ENCODE assay signal across 28 cellular contexts in the genomic region with DNA sequence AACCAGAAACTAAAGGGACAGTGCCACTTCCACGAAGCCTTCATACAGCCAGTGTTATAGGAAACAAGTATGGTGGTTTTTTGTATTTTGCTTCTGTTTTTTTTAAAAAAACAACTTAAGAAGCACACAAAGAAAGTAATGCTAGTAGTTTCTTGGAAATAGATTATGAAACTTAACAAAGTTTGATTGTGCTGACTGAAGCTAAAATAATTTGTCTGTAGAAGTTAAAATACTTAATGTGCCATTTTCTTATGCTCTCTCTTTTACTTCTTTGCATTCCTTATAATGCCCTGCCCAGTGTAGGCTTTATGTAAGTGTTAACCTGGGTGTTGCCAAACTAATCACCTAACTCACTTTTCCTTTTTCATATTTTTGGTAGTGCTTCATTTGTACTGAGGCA.
"Had no signal": no experiment of that assay in that cellular context is flagged by ENCODE, and none has a peak within 500 bp of the region (broad histone marks: within the 10 kb centered on the region; RNA-seq: fewer than 3 reads in every experiment).

No MANE protein-coding gene starts in this region.

- H3K4me1 ChIP-seq: neural progenitor cell, parathyroid adenoma, testis, transverse colon, upper lobe of right lung, uterus had no signal

- H3K4me3 ChIP-seq: neural progenitor cell, ovary, psoas muscle, skin epidermis, smooth muscle cell, spleen, suprapubic skin, testis, tibial artery, transverse colon, upper lobe of right lung, uterus had no signal

- H3K27ac ChIP-seq: neural progenitor cell, ovary, parathyroid adenoma, psoas muscle, skin epidermis, spleen, suprapubic skin, testis, tibial artery, transverse colon, upper lobe of right lung, uterus had no signal

- H3K9me3 ChIP-seq: ovary, psoas muscle, spleen, suprapubic skin, testis, tibial artery, transverse colon, upper lobe of right lung, uterus had no signal

- H3K4me2 ChIP-seq: neural progenitor cell, smooth muscle cell had no signal

- H2AFZ ChIP-seq: neural progenitor cell, parathyroid adenoma had no signal

- DNase-seq: natural killer cell; occipital lobe; ovary; posterior cingulate gyrus; psoas muscle; right cardiac atrium; spleen; stimulated activated CD4-positive, alpha-beta T cell treated with anti-CD3 and anti-CD28 coated beads, Interleukin-12 subunit alpha, Interleukin-12 subunit beta, amount 100 ng/mL, for 4 hours; stimulated activated CD4-positive, alpha-beta T cell treated with anti-CD3 and anti-CD28 coated beads, Interleukin-1b, Interleukin-23, amount 100 ng/mL, for 48 hours; stimulated activated CD4-positive, alpha-beta T cell treated with anti-CD3 and anti-CD28 coated beads, Interleukin-4, amount 100 ng/mL, for 1 hour; stimulated activated CD4-positive, alpha-beta T cell treated with anti-CD3 and anti-CD28 coated beads, Interleukin-4, amount 100 ng/mL, for 4 hours; stimulated activated CD8-positive, alpha-beta memory T cell treated with anti-CD3 and anti-CD28 coated beads, Interleukin-4, amount 100 ng/mL, for 48 hours; stimulated activated naive CD4-positive, alpha-beta T cell; stimulated activated naive CD8-positive, alpha-beta T cell treated with anti-CD3 and anti-CD28 coated beads, Interleukin-15, amount 100 ng/mL, for 72 hours; stimulated activated naive CD8-positive, alpha-beta T cell treated with anti-CD3 and anti-CD28 coated beads, Interleukin-15, Interleukin-2, amounts not matched to agents 100 U/mL and 50 U/mL, for 24 hours; substantia nigra; testis; tibial artery; transverse colon; upper lobe of right lung; uterus had no signal

- H3K27me3 ChIP-seq: neural progenitor cell, ovary, spleen, suprapubic skin, testis, tibial artery, transverse colon, upper lobe of right lung, uterus had no signal

- ATAC-seq: natural killer cell; psoas muscle; right cardiac atrium; sciatic nerve; stimulated activated memory B cell treated with anti-CD40 and anti-IgM and Interleukin-4, amounts not matched to agents 10 μg/mL and 1 μg/mL and 100 μg/mL, for 72 hours; stimulated activated naive CD8-positive, alpha-beta T cell treated with anti-CD3 and anti-CD28 coated beads, Interleukin-15, amount 100 ng/mL, for 72 hours; stimulated activated naive CD8-positive, alpha-beta T cell treated with anti-CD3 and anti-CD28 coated beads, Interleukin-15, Interleukin-2, amounts not matched to agents 100 U/mL and 50 U/mL, for 24 hours; upper lobe of right lung had no signal

- H3K9ac ChIP-seq: neural progenitor cell, parathyroid adenoma had no signal

- H3K36me3 ChIP-seq: neural progenitor cell, ovary, uterus had no signal
